In genomic region chr2:222268311-222268980, GRCh38 we compare ENCODE assay signal across 23 cellular contexts. TPM values are rescaled to one million over a fixed set of nuclear protein-coding genes. Genes with fewer than 3 reads are reported as not detected.
"Had no signal": no experiment of that assay in that cellular context is flagged by ENCODE, and none has a peak within 500 bp of the region (broad histone marks: within the 10 kb centered on the region; RNA-seq: fewer than 3 reads in every experiment).

No MANE protein-coding gene starts in this region.

- H3K27ac Mint-ChIP-seq: activated CD8-positive, alpha-beta memory T cell treated with anti-CD3 and anti-CD28 coated beads, Interleukin-2, amount 10 ng/mL, durations not matched to agents 7 days and 5 days; activated naive CD8-positive, alpha-beta T cell treated with anti-CD3 and anti-CD28 coated beads for 36 hours; stimulated activated naive CD8-positive, alpha-beta T cell treated with anti-CD3 and anti-CD28 coated beads, Interleukin-15, Interleukin-2, amounts not matched to agents 100 ng/mL and 50 ng/mL, for 24 hours had no signal

- H3K4me1 ChIP-seq: colonic mucosa, transverse colon, uterus had no signal

- H3K9me3 ChIP-seq: colonic mucosa, psoas muscle, transverse colon, uterus had no signal

- H3K27ac ChIP-seq: brain microvascular endothelial cell, colonic mucosa, psoas muscle, transverse colon, uterus, WERI-Rb-1 had no signal

- H3K27me3 ChIP-seq: brain microvascular endothelial cell, colonic mucosa, uterus had no signal

- DNase-seq: activated CD4-positive, alpha-beta T cell treated with anti-CD3 and anti-CD28 coated beads, Interleukin-2, amount 50 U/mL, for 48 hours; activated CD8-positive, alpha-beta memory T cell treated with anti-CD3 and anti-CD28 coated beads, Interleukin-2, amount 10 ng/mL, durations not matched to agents 7 days and 5 days; activated naive CD4-positive, alpha-beta T cell; activated naive CD8-positive, alpha-beta T cell treated with anti-CD3 and anti-CD28 coated beads for 36 hours; amygdala; brain microvascular endothelial cell; colonic mucosa; effector CD4-positive, alpha-beta T cell; mammary epithelial cell; psoas muscle; right cardiac atrium; stimulated activated CD4-positive, alpha-beta T cell treated with anti-CD3 and anti-CD28 coated beads, Interleukin-2, amount 100 ng/mL, for 24 hours; transverse colon; uterus; WERI-Rb-1 had no signal

- H3K9me3 Mint-ChIP-seq: central memory CD8-positive, alpha-beta T cell had no signal

- H3K4me3 ChIP-seq: colonic mucosa, psoas muscle, transverse colon, uterus had no signal

- H3K4me3 Mint-ChIP-seq: activated CD8-positive, alpha-beta memory T cell treated with anti-CD3 and anti-CD28 coated beads, Interleukin-2, amount 10 ng/mL, durations not matched to agents 7 days and 5 days; activated naive CD8-positive, alpha-beta T cell treated with anti-CD3 and anti-CD28 coated beads for 36 hours; central memory CD8-positive, alpha-beta T cell; stimulated activated naive CD8-positive, alpha-beta T cell treated with anti-CD3 and anti-CD28 coated beads, Interleukin-15, Interleukin-2, amounts not matched to agents 100 ng/mL and 50 ng/mL, for 24 hours had no signal

- FAIRE-seq: keratinocyte had no signal

- H3K36me3 Mint-ChIP-seq: activated CD8-positive, alpha-beta memory T cell treated with anti-CD3 and anti-CD28 coated beads, Interleukin-2, amount 10 ng/mL, durations not matched to agents 7 days and 5 days; activated naive CD8-positive, alpha-beta T cell treated with anti-CD3 and anti-CD28 coated beads for 36 hours had no signal

- ATAC-seq: activated CD8-positive, alpha-beta memory T cell treated with anti-CD3 and anti-CD28 coated beads, Interleukin-2, amount 10 ng/mL, durations not matched to agents 7 days and 5 days; esophagus mucosa; left lobe of liver; psoas muscle; right cardiac atrium had no signal

- H3K36me3 ChIP-seq: brain microvascular endothelial cell, colonic mucosa, transverse colon, uterus, WERI-Rb-1 had no signal

- H3K4me1 Mint-ChIP-seq: activated CD8-positive, alpha-beta memory T cell treated with anti-CD3 and anti-CD28 coated beads, Interleukin-2, amount 10 ng/mL, durations not matched to agents 7 days and 5 days; activated naive CD8-positive, alpha-beta T cell treated with anti-CD3 and anti-CD28 coated beads for 36 hours; central memory CD8-positive, alpha-beta T cell had no signal

- H3K27me3 Mint-ChIP-seq: activated naive CD8-positive, alpha-beta T cell treated with anti-CD3 and anti-CD28 coated beads for 36 hours had no signal

RNA-seq across cellular contexts. Expression of gene PAX3, which starts 30.4 kb away (rescaled TPM):
- total RNA-seq: activated CD8-positive, alpha-beta memory T cell treated with anti-CD3 and anti-CD28 coated beads, Interleukin-2, amount 10 ng/mL, durations not matched to agents 7 days and 5 days; activated naive CD8-positive, alpha-beta T cell treated with anti-CD3 and anti-CD28 coated beads for 36 hours; esophagus mucosa; glomerular endothelial cell; left lobe of liver; mammary epithelial cell; T-helper 2 cell treated with Interferon-gamma antibody and Interleukin-4, amounts not matched to agents 100 ng/mL and 5 ng/mL, for 36 hours; transverse colon; uterus had no signal
- polyA plus RNA-seq: keratinocyte, mammary epithelial cell, neural cell had no signal
